In the genomic region with DNA sequence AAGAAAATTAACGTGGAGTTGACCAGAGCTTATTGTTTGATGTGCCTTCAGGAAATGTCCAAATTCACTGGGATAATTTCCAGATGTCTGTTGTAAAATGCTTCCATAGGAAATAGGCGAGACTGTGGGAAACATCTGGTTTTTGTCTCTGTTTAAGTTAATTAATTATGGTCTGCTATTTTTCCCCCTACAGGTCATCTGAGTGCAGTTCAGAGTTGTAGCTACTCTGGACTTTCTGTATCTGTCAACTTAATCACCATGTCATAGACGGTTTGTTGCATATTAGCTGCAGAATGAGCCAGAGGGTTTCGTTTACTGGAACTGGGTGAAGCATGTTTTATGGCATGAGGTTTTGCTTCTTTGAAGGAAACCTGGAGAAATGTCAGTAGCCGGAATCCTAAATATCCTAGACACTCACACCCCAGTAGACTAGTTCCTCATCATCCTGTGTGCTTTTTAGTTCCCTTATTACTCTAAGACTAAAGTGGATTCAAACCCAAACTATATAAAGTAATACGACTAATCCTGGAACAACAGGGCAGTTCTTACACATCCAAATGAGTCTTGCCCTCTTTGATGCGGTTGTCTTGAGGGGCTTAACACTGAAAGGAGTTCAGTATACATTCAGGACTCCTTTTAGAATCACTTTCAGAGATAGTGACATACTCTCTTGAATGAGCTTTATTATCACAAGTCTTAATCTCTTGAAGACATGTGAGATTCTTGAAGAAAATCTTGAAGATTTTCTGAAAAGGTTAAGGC, we compare ENCODE assay signal across 26 cellular contexts.
DNase-seq lines count a peak whose midpoint lies in the region; ATAC-seq and TF ChIP-seq lines count a peak whose summit lies in the region.
"Had no signal": no experiment of that assay in that cellular context is flagged by ENCODE, and none has a peak within 500 bp of the region (broad histone marks: within the 10 kb centered on the region; RNA-seq: fewer than 3 reads in every experiment).

No MANE protein-coding gene starts in this region.

- H3K9me3 ChIP-seq in PC-3 (ENCODE audit: low read length) (no peaks in the 10 kb centered on the region), neural progenitor cell (ENCODE audit: low read depth) (no peaks in the 10 kb centered on the region)
- H3K9me3 ChIP-seq in effector memory CD4-positive, alpha-beta T cell (ENCODE audit: control insufficient read depth, low read length): no peaks in the 10 kb centered on the region
- H3K9me3 ChIP-seq: lower lobe of right lung had no signal

- ATAC-seq in PC-3 (no peak), left lobe of liver (no peak), GM21619 (IDR thresholded peaks at IDR 0.05; ENCODE audit: unreplicated experiment) (no peak)
- ATAC-seq: K562; lower lobe of right lung; stimulated activated naive CD8-positive, alpha-beta T cell treated with anti-CD3 and anti-CD28 coated beads, Interleukin-15, Interleukin-2, amounts not matched to agents 100 U/mL and 50 U/mL, for 24 hours; T-cell had no signal

- H3F3A ChIP-seq in PC-3 (ENCODE audit: low read length, unreplicated experiment) (no peaks in the 10 kb centered on the region), neural progenitor cell (ENCODE audit: low read depth) (no peaks in the 10 kb centered on the region)

- DNase-seq in GM12864 (ENCODE audit: low read depth): no peak
- DNase-seq in PC-3: no peak
- peak; percentile 16 for DNase-seq in fibroblast of mammary gland (ENCODE audit: low read depth)
- peak; percentile 3 for DNase-seq in neural progenitor cell (ENCODE audit: low spot score)
- no peak for DNase-seq in HUDEP-2 (lab: John Stamatoyannopoulos, UW; ENCODE audit: unreplicated experiment in 76 of 76)
- DNase-seq in left lobe of liver (ENCODE audit: low spot score): no peak
- DNase-seq in effector memory CD4-positive, alpha-beta T cell: no peak
- DNase-seq: activated CD4-positive, alpha-beta T cell treated with anti-CD3 and anti-CD28 coated beads for 1 hour; activated CD8-positive, alpha-beta memory T cell treated with anti-CD3 and anti-CD28 coated beads for 24 hours; activated T-cell treated with anti-CD3 and anti-CD28 coated beads, Interleukin-2, amount 50 U/mL, for 48 hours; CD4-positive, alpha-beta T cell; DMS153; head of caudate nucleus; HFFc6; lower lobe of right lung; NCI-H146; NCI-H2171; occipital lobe; Right ventricle myocardium superior; spleen; stimulated activated CD4-positive, alpha-beta T cell treated with anti-CD3 and anti-CD28 coated beads, Interleukin-4, amount 100 ng/mL, for 4 hours; stimulated activated naive CD8-positive, alpha-beta T cell treated with anti-CD3 and anti-CD28 coated beads, Interleukin-15, Interleukin-2, amounts not matched to agents 100 U/mL and 50 U/mL, for 24 hours; T-cell had no signal

- H3K27ac ChIP-seq in PC-3 (ENCODE audit: low read length) (no peak overlapping the region), neural progenitor cell (no peak overlapping the region)
- H3K27ac ChIP-seq in effector memory CD4-positive, alpha-beta T cell (ENCODE audit: insufficient read depth, low read length, poor library complexity, severe bottlenecking): no peak overlapping the region
- H3K27ac ChIP-seq: lower lobe of right lung, spleen had no signal

- no TSS peak for BruUV-seq in PC-3 (replicated peaks; lab: Mats Ljungman, UMichigan)

- H4K20me1 ChIP-seq in PC-3 (ENCODE audit: low read length) (no peaks in the 10 kb centered on the region), neural progenitor cell (ENCODE audit: low read depth) (no peaks in the 10 kb centered on the region)

- H3K27me3 ChIP-seq in PC-3 (ENCODE audit: low read length) (no peaks in the 10 kb centered on the region), neural progenitor cell (no peaks in the 10 kb centered on the region)
- H3K27me3 ChIP-seq in effector memory CD4-positive, alpha-beta T cell (replicated peaks; ENCODE audit: control insufficient read depth, insufficient read depth, low read length, poor library complexity, severe bottlenecking): no peaks in the 10 kb centered on the region
- H3K27me3 ChIP-seq: spleen had no signal

- CTCF ChIA-PET in PC-3 (lab: Charles Lee): interaction anchor here (0.5 kb wide), 1 partner anchor 594 kb away, joined by 5 read pairs; no protein-coding TSS in a partner anchor

- H3K9me2 ChIP-seq in PC-3 (replicated peaks; ENCODE audit: low read length): no peaks in the 10 kb centered on the region

- H3K27ac Mint-ChIP-seq in neural progenitor cell: no peak overlapping the region
- H3K27ac Mint-ChIP-seq: activated naive CD4-positive, alpha-beta T cell treated with anti-CD3 and anti-CD28 coated beads, Interleukin-2, amount 50 U/mL, for 24 hours; CD4-positive, alpha-beta T cell; HFFc6; T-cell had no signal

- H3K36me3 ChIP-seq in PC-3 (ENCODE audit: low read depth, low read length): no peaks in the 10 kb centered on the region
- no peaks in the 10 kb centered on the region for H3K36me3 ChIP-seq in neural progenitor cell
- H3K36me3 ChIP-seq in effector memory CD4-positive, alpha-beta T cell (ENCODE audit: control insufficient read depth, insufficient read depth, low read length): no peaks in the 10 kb centered on the region
- H3K36me3 ChIP-seq: lower lobe of right lung, spleen had no signal

- TF ChIP-seq CTCF in GM12864 (IDR thresholded peaks at IDR 0.05; ENCODE audit: low read depth, low read length, missing control alignments) (peak; percentile 5), PC-3 (conservative IDR thresholded peaks at IDR 0.05; ENCODE audit: low read depth, low read length) (peak; percentile 20; the same call in 1 of the 2 replicates), fibroblast of mammary gland (conservative IDR thresholded peaks at IDR 0.05; ENCODE audit: control insufficient read depth, insufficient read depth, low read depth, low read length) (no peak), neural progenitor cell (IDR thresholded peaks at IDR 0.05) (peak; percentile 18)

- H3K4me3 Mint-ChIP-seq in neural progenitor cell: no peak overlapping the region
- H3K4me3 Mint-ChIP-seq: activated naive CD4-positive, alpha-beta T cell treated with anti-CD3 and anti-CD28 coated beads, Interleukin-2, amount 50 U/mL, for 24 hours; CD4-positive, alpha-beta T cell; HFFc6; T-cell had no signal

- H3K27me3 Mint-ChIP-seq in neural progenitor cell (ENCODE audit: insufficient read depth, low read depth): no peaks in the 10 kb centered on the region
- H3K27me3 Mint-ChIP-seq: activated naive CD4-positive, alpha-beta T cell treated with anti-CD3 and anti-CD28 coated beads, Interleukin-2, amount 50 U/mL, for 24 hours; CD4-positive, alpha-beta T cell; T-cell had no signal

- no peaks in the 10 kb centered on the region for H3K4me1 Mint-ChIP-seq in neural progenitor cell
- H3K4me1 Mint-ChIP-seq: activated naive CD4-positive, alpha-beta T cell treated with anti-CD3 and anti-CD28 coated beads, Interleukin-2, amount 50 U/mL, for 24 hours; T-cell had no signal

- no peaks in the 10 kb centered on the region for H3K4me1 ChIP-seq in PC-3 (ENCODE audit: insufficient read depth, low read length)
- H3K4me1 ChIP-seq in neural progenitor cell: peaks cover 5% of the 10 kb centered on the region
- no peaks in the 10 kb centered on the region for H3K4me1 ChIP-seq in effector memory CD4-positive, alpha-beta T cell (ENCODE audit: control insufficient read depth, insufficient read depth, low read length, poor library complexity, severe bottlenecking)
- H3K4me1 ChIP-seq: lower lobe of right lung, spleen had no signal

- H3K4me3 ChIP-seq in GM12864 (ENCODE audit: low read depth, low read length) (no peak overlapping the region), PC-3 (ENCODE audit: low read length) (no peak overlapping the region), fibroblast of mammary gland (ENCODE audit: control insufficient read depth, low read depth, low read length) (no peak overlapping the region), neural progenitor cell (no peak overlapping the region)
- no peak overlapping the region for H3K4me3 ChIP-seq in effector memory CD4-positive, alpha-beta T cell (ENCODE audit: insufficient read depth, low read depth, low read length, poor library complexity, severe bottlenecking)
- H3K4me3 ChIP-seq: K562, lower lobe of right lung, spleen had no signal

- POLR2A ChIA-PET in PC-3 (lab: Charles Lee; ENCODE audit: unreplicated experiment): no interaction called here

- peaks cover 3% of the 10 kb centered on the region for H3K9me3 Mint-ChIP-seq in neural progenitor cell
- H3K9me3 Mint-ChIP-seq: HFFc6 had no signal

- intact Hi-C loops in PC-3 (cut with micrococcal nuclease): no loop called here

- H3K79me2 ChIP-seq in PC-3 (ENCODE audit: low read length) (no peaks in the 10 kb centered on the region), neural progenitor cell (ENCODE audit: low read depth) (no peaks in the 10 kb centered on the region)

- H3K9ac ChIP-seq in PC-3 (ENCODE audit: low read length) (no peak overlapping the region), neural progenitor cell (no peak overlapping the region)

- H3K36me3 Mint-ChIP-seq in neural progenitor cell: no peaks in the 10 kb centered on the region
- H3K36me3 Mint-ChIP-seq: T-cell had no signal

- no peak overlapping the region for H2AFZ ChIP-seq in PC-3 (ENCODE audit: low read length)
- H2AFZ ChIP-seq in neural progenitor cell (replicated peaks): no peak overlapping the region

- H3K4me2 ChIP-seq in PC-3 (ENCODE audit: low read length) (no peak overlapping the region), neural progenitor cell (no peak overlapping the region)

Comparison
In these comparisons a context has a peak if more than half of its experiments do, and no peak if none do; other contexts are left out.
1. DNase-seq: peak in fibroblast of mammary gland (single experiment) and neural progenitor cell (single experiment); none in GM12864 (single experiment), PC-3 (single experiment), HUDEP-2 (0 of 76), left lobe of liver (single experiment) and effector memory CD4-positive, alpha-beta T cell (0 of 3).